Comparison of ENCODE assay signal across 26 cellular contexts in genomic region chr12:97640826-97641225, GRCh38.
"Had no signal": no experiment of that assay in that cellular context is flagged by ENCODE, and none has a peak within 500 bp of the region (broad histone marks: within the 10 kb centered on the region; RNA-seq: fewer than 3 reads in every experiment).

No MANE protein-coding gene starts in this region.

- H3K27ac Mint-ChIP-seq: effector memory CD8-positive, alpha-beta T cell; memory B cell; natural killer cell; stimulated activated effector memory CD8-positive, alpha-beta T cell treated with anti-CD3 and anti-CD28 coated beads, Interleukin-12 subunit alpha, Interleukin-12 subunit beta, amount 100 ng/mL, for 72 hours had no signal

- H3K36me3 Mint-ChIP-seq: memory B cell; natural killer cell; stimulated activated effector memory CD8-positive, alpha-beta T cell treated with anti-CD3 and anti-CD28 coated beads, Interleukin-12 subunit alpha, Interleukin-12 subunit beta, amount 100 ng/mL, for 72 hours had no signal

- H3K27ac ChIP-seq: coronary artery, esophagus squamous epithelium, gastroesophageal sphincter, heart left ventricle, lower lobe of right lung, neutrophil, pancreas, stomach, thyroid gland, vagina had no signal

- H3K4me2 ChIP-seq: smooth muscle cell had no signal

- DNase-seq: dermis blood vessel endothelial cell; effector memory CD8-positive, alpha-beta T cell; erythroblast; esophagus squamous epithelium; foreskin fibroblast; heart left ventricle; hippocampal formation; kidney glomerular epithelial cell; left ventricle myocardium superior; lower lobe of right lung; natural killer cell; pancreas; stimulated activated CD4-positive, alpha-beta T cell treated with anti-CD3 and anti-CD28 coated beads, Interleukin-2, amount 100 ng/mL, for 24 hours; stimulated activated CD4-positive, alpha-beta T cell treated with anti-CD3 and anti-CD28 coated beads, Interleukin-4, amount 100 ng/mL, for 24 hours; stimulated activated naive CD4-positive, alpha-beta T cell treated with Interleukin-2 at 50 U/mL for 16 hours; stomach; thyroid gland; trophoblast cell had no signal

- H3K9me3 ChIP-seq: esophagus squamous epithelium, gastroesophageal sphincter, heart left ventricle, lower lobe of right lung, neutrophil, pancreas, stomach, thyroid gland, vagina had no signal

- H3K36me3 ChIP-seq: esophagus squamous epithelium, gastroesophageal sphincter, heart left ventricle, lower lobe of right lung, neutrophil, pancreas, stomach, thyroid gland, vagina had no signal

- H3K4me1 Mint-ChIP-seq: memory B cell; natural killer cell; neural crest cell; stimulated activated effector memory CD8-positive, alpha-beta T cell treated with anti-CD3 and anti-CD28 coated beads, Interleukin-12 subunit alpha, Interleukin-12 subunit beta, amount 100 ng/mL, for 72 hours had no signal

- H3K4me3 ChIP-seq: coronary artery, esophagus squamous epithelium, gastroesophageal sphincter, heart left ventricle, lower lobe of right lung, pancreas, smooth muscle cell, stomach, thyroid gland, vagina had no signal

- H3K4me1 ChIP-seq: gastroesophageal sphincter, heart left ventricle, lower lobe of right lung, pancreas, stomach, vagina had no signal

- H3K27me3 Mint-ChIP-seq: effector memory CD8-positive, alpha-beta T cell; memory B cell had no signal

- H3K4me3 Mint-ChIP-seq: effector memory CD8-positive, alpha-beta T cell; memory B cell; natural killer cell; neural crest cell; stimulated activated effector memory CD8-positive, alpha-beta T cell treated with anti-CD3 and anti-CD28 coated beads, Interleukin-12 subunit alpha, Interleukin-12 subunit beta, amount 100 ng/mL, for 72 hours had no signal

- H3K27me3 ChIP-seq: esophagus squamous epithelium, gastroesophageal sphincter, heart left ventricle, neutrophil, pancreas, stomach, thyroid gland, vagina had no signal
